Comparison of ENCODE assay signal across 1 cellular context in genomic region chr6:132053523-132053922, GRCh38.
TF ChIP-seq lines count a peak whose summit lies in the region.

No MANE protein-coding gene starts in this region.

TF ChIP-seq in IMR-90, 13 proteins besides CTCF, POLR2A, EP300 and RAD21 (continued from another document):
- no peak for TF ChIP-seq MAZ (IDR thresholded peaks at IDR 0.05; ENCODE audit: borderline replicate concordance, low read depth, low read length)
- no peak for TF ChIP-seq MXI1 (IDR thresholded peaks at IDR 0.05; ENCODE audit: borderline replicate concordance, low read depth, low read length)
- no peak for TF ChIP-seq ELK1 (IDR thresholded peaks at IDR 0.05; ENCODE audit: borderline replicate concordance, low read depth, low read length)
- TF ChIP-seq, protein P1, sequence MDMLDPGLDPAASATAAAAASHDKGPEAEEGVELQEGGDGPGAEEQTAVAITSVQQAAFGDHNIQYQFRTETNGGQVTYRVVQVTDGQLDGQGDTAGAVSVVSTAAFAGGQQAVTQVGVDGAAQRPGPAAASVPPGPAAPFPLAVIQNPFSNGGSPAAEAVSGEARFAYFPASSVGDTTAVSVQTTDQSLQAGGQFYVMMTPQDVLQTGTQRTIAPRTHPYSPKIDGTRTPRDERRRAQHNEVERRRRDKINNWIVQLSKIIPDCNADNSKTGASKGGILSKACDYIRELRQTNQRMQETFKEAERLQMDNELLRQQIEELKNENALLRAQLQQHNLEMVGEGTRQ (IDR thresholded peaks at IDR 0.05; ENCODE audit: low read depth, low read length), result no peak
- TF ChIP-seq SMC3 (IDR thresholded peaks at IDR 0.05; ENCODE audit: low read depth, low read length), result no peak
